30 cellular contexts compared by ENCODE assay signal in the genomic region with DNA sequence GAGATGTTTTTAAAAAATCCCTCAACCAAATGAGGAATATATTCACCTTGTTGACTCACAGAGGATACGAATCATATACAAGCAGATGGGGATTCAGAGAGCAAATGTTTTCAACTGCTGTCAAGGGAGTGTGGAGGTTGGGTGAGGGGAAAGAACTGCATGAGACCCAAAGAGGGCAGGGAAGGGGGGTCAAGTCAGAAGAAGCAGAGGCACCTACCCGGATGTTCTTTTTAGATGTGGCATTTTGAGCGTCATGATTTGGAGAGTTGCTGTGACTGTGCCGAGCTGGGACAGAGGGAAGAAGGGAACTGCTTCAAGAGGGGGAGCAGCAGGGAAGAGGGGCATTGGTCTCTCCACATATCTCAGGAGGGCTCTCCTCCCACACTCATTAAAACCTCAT.
"Had no signal": no experiment of that assay in that cellular context is flagged by ENCODE, and none has a peak within 500 bp of the region (broad histone marks: within the 10 kb centered on the region; RNA-seq: fewer than 3 reads in every experiment).

No MANE protein-coding gene starts in this region.

- H3K4me3 ChIP-seq: adrenal gland, breast epithelium, cardiac muscle cell, colonic mucosa, gastrocnemius medialis, heart right ventricle, hepatocyte had no signal

- DNase-seq: activated CD4-positive, alpha-beta T cell treated with anti-CD3 and anti-CD28 coated beads for 4 hours; activated CD4-positive, alpha-beta T cell treated with anti-CD3 and anti-CD28 coated beads, Interleukin-2, amount 50 U/mL, for 1 hour; activated CD4-positive, alpha-beta T cell treated with anti-CD3 and anti-CD28 coated beads, Interleukin-2, amount 50 U/mL, for 48 hours; activated CD4-positive, CD25-positive, alpha-beta regulatory T cell; activated CD4-positive, CD25-positive, alpha-beta regulatory T cell treated with anti-CD3 and anti-CD28 coated beads, Interleukin-2, amount 50 U/mL, for 72 hours; activated CD8-positive, alpha-beta memory T cell treated with anti-CD3 and anti-CD28 coated beads for 24 hours; activated CD8-positive, alpha-beta T cell treated with anti-CD3 and anti-CD28 coated beads for 36 hours; activated effector memory CD4-positive, alpha-beta T cell treated with anti-CD3 and anti-CD28 coated beads, Interleukin-2, amount 50 U/mL, for 16 hours; activated naive CD4-positive, alpha-beta T cell treated with anti-CD3 and anti-CD28 coated beads for 36 hours; activated naive CD8-positive, alpha-beta T cell treated with anti-CD3 and anti-CD28 coated beads for 36 hours; activated naive CD8-positive, alpha-beta T cell treated with anti-CD3 and anti-CD28 coated beads, Interleukin-2, amount 50 U/mL, for 24 hours; activated T-cell treated with anti-CD3 and anti-CD28 coated beads, Interleukin-2, amount 50 U/mL, for 4 hours; adrenal gland; amygdala; aorta; central memory CD4-positive, alpha-beta T cell; cerebellar nuclear complex; colonic mucosa; effector memory CD4-positive, alpha-beta T cell; endodermal cell; gastrocnemius medialis; heart right ventricle; T-helper 2 cell had no signal

- ATAC-seq: activated CD8-positive, alpha-beta T cell treated with anti-CD3 and anti-CD28 coated beads for 36 hours; activated naive CD8-positive, alpha-beta T cell treated with anti-CD3 and anti-CD28 coated beads, Interleukin-2, amount 50 U/mL, for 24 hours; activated T-cell treated with anti-CD3 and anti-CD28 coated beads, Interleukin-2, amount 50 U/mL, for 4 hours; activated T-helper 17 cell treated with anti-CD3 and anti-CD28 coated beads, Interleukin-2, amount 50 U/mL, for 72 hours; esophagus mucosa; gastrocnemius medialis; heart right ventricle had no signal

- H3K4me3 Mint-ChIP-seq: activated CD8-positive, alpha-beta T cell treated with anti-CD3 and anti-CD28 coated beads for 36 hours; activated naive CD4-positive, alpha-beta T cell treated with anti-CD3 and anti-CD28 coated beads for 36 hours; activated naive CD4-positive, alpha-beta T cell treated with anti-CD3 and anti-CD28 coated beads, Interleukin-2, amount 50 U/mL, for 24 hours; activated naive CD8-positive, alpha-beta T cell treated with anti-CD3 and anti-CD28 coated beads for 36 hours; activated naive CD8-positive, alpha-beta T cell treated with anti-CD3 and anti-CD28 coated beads, Interleukin-2, amount 50 U/mL, for 24 hours; activated T-cell treated with anti-CD3 and anti-CD28 coated beads, Interleukin-2, amount 50 U/mL, for 4 hours; activated T-helper 17 cell treated with anti-CD3 and anti-CD28 coated beads, Interleukin-2, amount 50 U/mL, for 72 hours; brain; endodermal cell had no signal

- H3K27ac Mint-ChIP-seq: activated CD8-positive, alpha-beta T cell treated with anti-CD3 and anti-CD28 coated beads for 36 hours; activated naive CD4-positive, alpha-beta T cell treated with anti-CD3 and anti-CD28 coated beads for 36 hours; activated naive CD4-positive, alpha-beta T cell treated with anti-CD3 and anti-CD28 coated beads, Interleukin-2, amount 50 U/mL, for 24 hours; activated naive CD8-positive, alpha-beta T cell treated with anti-CD3 and anti-CD28 coated beads for 36 hours; activated naive CD8-positive, alpha-beta T cell treated with anti-CD3 and anti-CD28 coated beads, Interleukin-2, amount 50 U/mL, for 24 hours; activated T-helper 17 cell treated with anti-CD3 and anti-CD28 coated beads, Interleukin-2, amount 50 U/mL, for 72 hours; brain; endodermal cell had no signal

- H3K27me3 Mint-ChIP-seq: activated naive CD4-positive, alpha-beta T cell treated with anti-CD3 and anti-CD28 coated beads, Interleukin-2, amount 50 U/mL, for 24 hours; activated T-helper 17 cell treated with anti-CD3 and anti-CD28 coated beads, Interleukin-2, amount 50 U/mL, for 72 hours had no signal

- H3K36me3 Mint-ChIP-seq: activated naive CD4-positive, alpha-beta T cell treated with anti-CD3 and anti-CD28 coated beads, Interleukin-2, amount 50 U/mL, for 24 hours; activated naive CD8-positive, alpha-beta T cell treated with anti-CD3 and anti-CD28 coated beads for 36 hours; brain had no signal

- H3K9me3 Mint-ChIP-seq: activated CD8-positive, alpha-beta T cell treated with anti-CD3 and anti-CD28 coated beads for 36 hours; activated naive CD4-positive, alpha-beta T cell treated with anti-CD3 and anti-CD28 coated beads for 36 hours; activated naive CD4-positive, alpha-beta T cell treated with anti-CD3 and anti-CD28 coated beads, Interleukin-2, amount 50 U/mL, for 24 hours; activated naive CD8-positive, alpha-beta T cell treated with anti-CD3 and anti-CD28 coated beads for 36 hours; activated naive CD8-positive, alpha-beta T cell treated with anti-CD3 and anti-CD28 coated beads, Interleukin-2, amount 50 U/mL, for 24 hours; activated T-cell treated with anti-CD3 and anti-CD28 coated beads, Interleukin-2, amount 50 U/mL, for 4 hours; activated T-helper 17 cell treated with anti-CD3 and anti-CD28 coated beads, Interleukin-2, amount 50 U/mL, for 72 hours; brain; endodermal cell had no signal

- H3K4me1 Mint-ChIP-seq: activated T-helper 17 cell treated with anti-CD3 and anti-CD28 coated beads, Interleukin-2, amount 50 U/mL, for 72 hours; brain; endodermal cell had no signal
